Comparison of ENCODE assay signal across 10 cellular contexts in the genomic region with DNA sequence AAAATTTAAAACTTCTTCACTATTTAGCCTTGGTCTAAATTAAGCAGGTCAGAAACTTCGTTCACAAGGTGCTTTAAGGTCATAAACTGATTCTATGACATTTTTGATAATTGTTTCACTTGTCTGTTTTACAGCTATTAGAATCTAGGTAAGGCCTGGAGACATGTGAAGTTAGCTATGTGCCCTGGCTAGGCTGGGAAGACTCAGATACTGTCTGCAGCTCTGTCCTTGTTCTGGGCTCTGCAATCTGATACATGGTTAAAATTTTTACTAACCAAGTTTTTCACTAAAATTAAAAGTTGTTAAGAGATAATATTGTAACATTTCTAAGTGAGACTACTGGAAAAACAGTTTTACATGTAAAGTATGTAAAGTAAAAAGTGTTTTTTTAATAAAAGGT.
"Had no signal": no experiment of that assay in that cellular context is flagged by ENCODE, and none has a peak within 500 bp of the region (broad histone marks: within the 10 kb centered on the region; RNA-seq: fewer than 3 reads in every experiment).

No MANE protein-coding gene starts in this region.

- H3K27ac ChIP-seq: GM23248 had no signal

- FAIRE-seq: H1 had no signal

- DNase-seq: GM23248, GOT3, H7, H9, HCEC 1CT, HFFc6 had no signal

- H3K9ac ChIP-seq: GM23248 had no signal

- H2AFZ ChIP-seq: GM23248 had no signal

- H3K4me2 ChIP-seq: GM23338 had no signal

- H3K4me1 ChIP-seq: HAP-1 had no signal

- H3K4me3 ChIP-seq: GM23248, GM23338, HAP-1 had no signal

- H3K36me3 ChIP-seq: HAP-1 had no signal

- ATAC-seq: GM23338, HCT116 had no signal

- H3K9me3 ChIP-seq: HAP-1 had no signal
